In the genomic region with DNA sequence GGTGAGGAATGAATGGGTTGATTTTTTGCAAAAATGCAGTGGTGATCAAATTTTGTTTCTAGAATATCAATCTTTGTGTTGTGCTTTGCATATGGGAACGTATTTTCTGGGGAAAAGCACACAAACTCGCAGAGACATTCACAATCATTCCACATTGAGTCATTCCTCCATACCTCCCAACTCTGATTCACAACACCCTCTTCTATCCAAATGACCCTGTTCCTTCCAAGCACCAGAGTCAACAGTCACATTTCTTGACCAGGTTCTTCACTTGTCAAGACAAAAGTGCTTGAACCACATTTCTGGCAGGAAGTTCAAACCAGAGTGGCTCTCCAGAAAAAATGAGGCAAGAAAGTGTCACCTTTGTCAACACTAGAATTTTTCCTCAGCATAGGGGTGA, we compare ENCODE assay signal across 2 cellular contexts. TPM values are rescaled to one million over a fixed set of nuclear protein-coding genes. Genes with fewer than 3 reads are reported as not detected.
"Had no signal": no experiment of that assay in that cellular context is flagged by ENCODE, and none has a peak within 500 bp of the region (broad histone marks: within the 10 kb centered on the region; RNA-seq: fewer than 3 reads in every experiment).

No MANE protein-coding gene starts in this region.

RNA-seq across cellular contexts. Expression of a gene that starts 35.3 kb away (rescaled TPM):
- total RNA-seq: ascending aorta, astrocyte had no signal
